Comparison of ENCODE assay signal across 18 cellular contexts in genomic region chr2:101728865-101729264, GRCh38. TPM values are rescaled to one million over a fixed set of nuclear protein-coding genes. Genes with fewer than 3 reads are reported as not detected.
A peak's percentile ranks its signal among the peaks of the same experiment; 100 is the strongest.
DNase-seq lines count a peak whose midpoint lies in the region; ATAC-seq and TF ChIP-seq lines count a peak whose summit lies in the region.
"Had no signal": no experiment of that assay in that cellular context is flagged by ENCODE, and none has a peak within 500 bp of the region (broad histone marks: within the 10 kb centered on the region; RNA-seq: fewer than 3 reads in every experiment).

No MANE protein-coding gene starts in this region.

- peak overlapping the region; percentile 36 for H3K4me3 Mint-ChIP-seq in T-helper 2 cell treated with Interferon-gamma antibody and Interleukin-4, amounts not matched to agents 5 μg/mL and 100 μg/mL, for 36 hours
- H3K4me3 Mint-ChIP-seq in activated B cell treated with CpG ODN at 0.5 μM for 24 hours = peak overlapping the region; percentile 35
- peak overlapping the region in 6 of 8 donors; percentile 3 to 59 (median 14) for H3K4me3 Mint-ChIP-seq in naive B cell

- no peaks in the 10 kb centered on the region for H3K27me3 ChIP-seq in BLaER1

- H3K4me2 ChIP-seq in BLaER1 = peak overlapping the region; percentile 55

- DNase-seq in T-helper 2 cell treated with Interferon-gamma antibody and Interleukin-4, amounts not matched to agents 5 μg/mL and 100 μg/mL, for 36 hours (ENCODE audit: low spot score) = no peak
- DNase-seq in T-helper 2 cell (no peak), activated B cell treated with CpG ODN at 0.5 μM for 24 hours (no peak), naive B cell (no peak), HPDE6-E6E7 (ENCODE audit: extremely low spot score) (no peak), DMS153 treated with DMSO at 0.1 percent for 48 hours (lab: John Stamatoyannopoulos, UW; ENCODE audit: unreplicated experiment) (no peak), NCI-H187 treated with DMSO at 0.1 percent for 48 hours (lab: John Stamatoyannopoulos, UW) (no peak)
- DNase-seq: activated CD4-positive, alpha-beta T cell treated with anti-CD3 and anti-CD28 coated beads, Interleukin-2, amount 50 U/mL, for 1 hour; dermis blood vessel endothelial cell; GDM1; hippocampal formation; NCI-H1436; NCI-H526; occipital lobe; OCI-M1; stimulated activated CD4-positive, alpha-beta T cell treated with anti-CD3 and anti-CD28 coated beads, Interleukin-4, amount 100 ng/mL, for 1 hour had no signal

- ATAC-seq in activated B cell treated with CpG ODN at 0.5 μM for 24 hours (ENCODE audit: low read depth) (no peak), naive B cell (ENCODE audit: low read depth in 2 of 2) (no peak)
- ATAC-seq: Right ventricle myocardium inferior had no signal

- H4K20me1 ChIP-seq in BLaER1 = peaks cover 100% of the 10 kb centered on the region

- H3K36me3 Mint-ChIP-seq in T-helper 2 cell treated with Interferon-gamma antibody and Interleukin-4, amounts not matched to agents 5 μg/mL and 100 μg/mL, for 36 hours (ENCODE audit: low read depth) = peaks cover 12% of the 10 kb centered on the region
- H3K36me3 Mint-ChIP-seq in activated B cell treated with CpG ODN at 0.5 μM for 24 hours (ENCODE audit: low read depth) (peaks cover 12% of the 10 kb centered on the region), naive B cell (peaks cover 0 to 4% of the 10 kb centered on the region in 2 donors)

- intact Hi-C loops in activated B cell treated with CpG ODN at 0.5 μM for 24 hours (cut with micrococcal nuclease) = loop anchor here (2.0 kb wide), 1 partner anchor 14 kb away; no protein-coding TSS in a partner anchor

- peak overlapping the region; percentile 60 for H3K27ac Mint-ChIP-seq in T-helper 2 cell treated with Interferon-gamma antibody and Interleukin-4, amounts not matched to agents 5 μg/mL and 100 μg/mL, for 36 hours
- H3K27ac Mint-ChIP-seq in activated B cell treated with CpG ODN at 0.5 μM for 24 hours (no peak overlapping the region), naive B cell (peak overlapping the region in 3 of 6 donors; percentile 14 to 76 (median 49))

- H3K4me1 ChIP-seq in BLaER1 = peaks cover 66% of the 10 kb centered on the region

- H3K9me3 ChIP-seq in BLaER1 = peaks cover 14% of the 10 kb centered on the region

- peaks cover 44% of the 10 kb centered on the region for H3K36me3 ChIP-seq in BLaER1

- no peak overlapping the region for H3K4me3 ChIP-seq in BLaER1

- no peak for TF ChIP-seq CTCF in activated B cell treated with CpG ODN at 0.5 μM for 24 hours (IDR thresholded peaks at IDR 0.05)

- H3K27ac ChIP-seq in BLaER1 = no peak overlapping the region

- H3K9me3 Mint-ChIP-seq in T-helper 2 cell treated with Interferon-gamma antibody and Interleukin-4, amounts not matched to agents 5 μg/mL and 100 μg/mL, for 36 hours = no peaks in the 10 kb centered on the region
- no peaks in the 10 kb centered on the region for H3K9me3 Mint-ChIP-seq in activated B cell treated with CpG ODN at 0.5 μM for 24 hours
- H3K9me3 Mint-ChIP-seq in naive B cell = no peaks in the 10 kb centered on the region

- POLR2A ChIA-PET in activated B cell treated with CpG ODN at 0.5 μM for 24 hours (lab: Charles Lee) = interaction anchor here (0.8 to 1.3 kb wide), 2 partner anchors 10 to 19 kb away, joined by 3 read pairs; no protein-coding TSS in a partner anchor

- no peaks in the 10 kb centered on the region for H3K27me3 Mint-ChIP-seq in T-helper 2 cell treated with Interferon-gamma antibody and Interleukin-4, amounts not matched to agents 5 μg/mL and 100 μg/mL, for 36 hours (ENCODE audit: low read depth)
- H3K27me3 Mint-ChIP-seq in activated B cell treated with CpG ODN at 0.5 μM for 24 hours (no peaks in the 10 kb centered on the region), naive B cell (no peaks in the 10 kb centered on the region)

- H3K9ac ChIP-seq in BLaER1 = no peak overlapping the region

- H3K4me1 Mint-ChIP-seq in T-helper 2 cell treated with Interferon-gamma antibody and Interleukin-4, amounts not matched to agents 5 μg/mL and 100 μg/mL, for 36 hours (ENCODE audit: low read depth) = peaks cover 63% of the 10 kb centered on the region
- H3K4me1 Mint-ChIP-seq in activated B cell treated with CpG ODN at 0.5 μM for 24 hours (peaks cover 98% of the 10 kb centered on the region), naive B cell (peaks cover 68 to 97% (median 94%) of the 10 kb centered on the region in 3 donors)

- CTCF ChIA-PET in activated B cell treated with CpG ODN at 0.5 μM for 24 hours (lab: Charles Lee) = no interaction called here

RNA-seq across cellular contexts. Expression of gene MAP4K4, which starts 31.4 kb away (rescaled TPM):
- total RNA-seq in activated B cell treated with CpG ODN at 0.5 μM for 24 hours = 211 and 232 TPM in 2 replicates
- 10 to 100 TPM; 11.8 to 36.0 (median 20.3) TPM for polyA plus RNA-seq in naive B cell (ENCODE audit: low read depth in 6 of 6)
